11 cellular contexts compared by ENCODE assay signal in genomic region chr9:98099898-98100297, GRCh38. TPM values are rescaled to one million over a fixed set of nuclear protein-coding genes. Genes with fewer than 3 reads are reported as not detected.
A peak's percentile ranks its signal among the peaks of the same experiment; 100 is the strongest.
DNase-seq lines count a peak whose midpoint lies in the region; ATAC-seq and TF ChIP-seq lines count a peak whose summit lies in the region.
"Had no signal": no experiment of that assay in that cellular context is flagged by ENCODE, and none has a peak within 500 bp of the region (broad histone marks: within the 10 kb centered on the region; RNA-seq: fewer than 3 reads in every experiment).

No MANE protein-coding gene starts in this region.

- H3K27me3 Mint-ChIP-seq in activated naive CD8-positive, alpha-beta T cell treated with anti-CD3 and anti-CD28 coated beads, Interleukin-2, amount 10 ng/mL, durations not matched to agents 7 days and 5 days: no peaks in the 10 kb centered on the region

- H3K4me1 ChIP-seq in prostate gland (replicated peaks) (peaks cover 24% of the 10 kb centered on the region), uterus (no peaks in the 10 kb centered on the region)

- H3K27ac Mint-ChIP-seq in activated naive CD8-positive, alpha-beta T cell treated with anti-CD3 and anti-CD28 coated beads, Interleukin-2, amount 10 ng/mL, durations not matched to agents 7 days and 5 days: peak overlapping the region; percentile 87

- H3K27me3 ChIP-seq in prostate gland (replicated peaks; ENCODE audit: insufficient read depth) (no peaks in the 10 kb centered on the region), uterus (no peaks in the 10 kb centered on the region)
- H3K27me3 ChIP-seq: right lobe of liver had no signal

- H3K36me3 Mint-ChIP-seq in activated naive CD8-positive, alpha-beta T cell treated with anti-CD3 and anti-CD28 coated beads, Interleukin-2, amount 10 ng/mL, durations not matched to agents 7 days and 5 days: peaks cover 35% of the 10 kb centered on the region

- no peak for ATAC-seq in activated CD4-positive, CD25-positive, alpha-beta regulatory T cell treated with anti-CD3 and anti-CD28 coated beads, Interleukin-2, amount 50 U/mL, for 24 hours
- no peak for ATAC-seq in activated naive CD8-positive, alpha-beta T cell treated with anti-CD3 and anti-CD28 coated beads, Interleukin-2, amount 10 ng/mL, durations not matched to agents 7 days and 5 days (ENCODE audit: low read depth)
- ATAC-seq: right lobe of liver had no signal

- TF ChIP-seq CTCF in prostate gland (IDR thresholded peaks at IDR 0.05) (no peak), uterus (IDR thresholded peaks at IDR 0.05) (no peak), coronary artery (IDR thresholded peaks at IDR 0.05) (no peak)

- H3K4me3 ChIP-seq in prostate gland (no peak overlapping the region), uterus (no peak overlapping the region), coronary artery (no peak overlapping the region)
- H3K4me3 ChIP-seq: right lobe of liver had no signal

- H3K27ac ChIP-seq in prostate gland (peak overlapping the region; percentile 58 to 79), uterus (no peak overlapping the region), coronary artery (no peak overlapping the region)
- H3K27ac ChIP-seq: right lobe of liver had no signal

- no peaks in the 10 kb centered on the region for H3K9me3 Mint-ChIP-seq in activated naive CD8-positive, alpha-beta T cell treated with anti-CD3 and anti-CD28 coated beads, Interleukin-2, amount 10 ng/mL, durations not matched to agents 7 days and 5 days

- H3K9me3 ChIP-seq in prostate gland (no peaks in the 10 kb centered on the region), uterus (no peaks in the 10 kb centered on the region)
- H3K9me3 ChIP-seq: right lobe of liver had no signal

- no peaks in the 10 kb centered on the region for H3K36me3 ChIP-seq in prostate gland
- H3K36me3 ChIP-seq in uterus: no peaks in the 10 kb centered on the region

- TF ChIP-seq POLR2A in prostate gland (IDR thresholded peaks at IDR 0.05) (no peak), uterus (IDR thresholded peaks at IDR 0.05) (no peak)

- POLR2A ChIA-PET in activated naive CD8-positive, alpha-beta T cell treated with anti-CD3 and anti-CD28 coated beads, Interleukin-2, amount 10 ng/mL, durations not matched to agents 7 days and 5 days (lab: Charles Lee): interaction anchor here (1.4 to 6.2 kb wide), 3 partner anchors 8 to 156 kb away, joined by 3 to 125 read pairs (median 26); partner anchors contain the start of genes TBC1D2 and TRIM14

- intact Hi-C loops in prostate gland (cut with DNase I): no loop called here
- intact Hi-C loops in uterus (cut with DNase I; ENCODE audit: low total_unique reads): no loop called here

- DNase-seq in activated CD4-positive, CD25-positive, alpha-beta regulatory T cell treated with anti-CD3 and anti-CD28 coated beads, Interleukin-2, amount 50 U/mL, for 72 hours: peak; percentile 36
- DNase-seq in NCI-H2029 treated with DMSO at 0.1 percent for 48 hours (lab: John Stamatoyannopoulos, UW) (peak; percentile 91), prostate gland (ENCODE audit: low spot score) (peak; percentile 78), uterus (no peak), coronary artery (ENCODE audit: low spot score) (no peak), GDM1 (lab: John Stamatoyannopoulos, UW) (no peak)
- DNase-seq in activated naive CD8-positive, alpha-beta T cell treated with anti-CD3 and anti-CD28 coated beads, Interleukin-2, amount 10 ng/mL, durations not matched to agents 7 days and 5 days: peak; percentile 25
- DNase-seq: ACHN, NCI-H1694 treated with DMSO at 0.1 percent for 48 hours had no signal

- H3K4me3 Mint-ChIP-seq in activated naive CD8-positive, alpha-beta T cell treated with anti-CD3 and anti-CD28 coated beads, Interleukin-2, amount 10 ng/mL, durations not matched to agents 7 days and 5 days: peak overlapping the region; percentile 57

- 48% methylated on average over 5 of the region's 5 CpGs for WGBS in prostate gland

- peaks cover 51% of the 10 kb centered on the region for H3K4me1 Mint-ChIP-seq in activated naive CD8-positive, alpha-beta T cell treated with anti-CD3 and anti-CD28 coated beads, Interleukin-2, amount 10 ng/mL, durations not matched to agents 7 days and 5 days

RNA-seq across cellular contexts. Expression of gene TRIM14, which starts 19.1 kb away (rescaled TPM):
- 100 to 1,000 TPM in 1 of 2 experiments, 10 to 100 TPM in 1; 99.0 to 108 TPM for total RNA-seq in activated naive CD8-positive, alpha-beta T cell treated with anti-CD3 and anti-CD28 coated beads, Interleukin-2, amount 10 ng/mL, durations not matched to agents 7 days and 5 days
- total RNA-seq in prostate gland: 10 to 100 TPM; 23.4 to 24.3 TPM
- 10 to 100 TPM in 2 of 4 donors, 1 to 10 TPM in 2; 1.5 to 17.7 (median 10.9) TPM for total RNA-seq in uterus

RNA-seq across cellular contexts. Expression of gene NANS, which starts 43.4 kb away (rescaled TPM):
- total RNA-seq in activated naive CD8-positive, alpha-beta T cell treated with anti-CD3 and anti-CD28 coated beads, Interleukin-2, amount 10 ng/mL, durations not matched to agents 7 days and 5 days: 10 to 100 TPM; 30.0 to 31.1 TPM
- total RNA-seq in prostate gland: 100 to 1,000 TPM; 160 to 318 TPM
- 100 to 1,000 TPM in 1 of 4 donors, 10 to 100 TPM in 3; 37.5 to 187 (median 54.8) TPM for total RNA-seq in uterus

Comparison
In these comparisons a context has a peak if more than half of its experiments do, and no peak if none do; other contexts are left out.
1. DNase-seq: peak in activated CD4-positive, CD25-positive, alpha-beta regulatory T cell treated with anti-CD3 and anti-CD28 coated beads, Interleukin-2, amount 50 U/mL, for 72 hours (single experiment), NCI-H2029 treated with DMSO at 0.1 percent for 48 hours (single experiment), activated naive CD8-positive, alpha-beta T cell treated with anti-CD3 and anti-CD28 coated beads, Interleukin-2, amount 10 ng/mL, durations not matched to agents 7 days and 5 days (single experiment) and prostate gland (single experiment); none in uterus (0 of 2), coronary artery (single experiment) and GDM1 (single experiment).
2. H3K27ac ChIP-seq: peak in prostate gland (2 of 2); none in uterus (0 of 2) and coronary artery (0 of 2).